In the genomic region with DNA sequence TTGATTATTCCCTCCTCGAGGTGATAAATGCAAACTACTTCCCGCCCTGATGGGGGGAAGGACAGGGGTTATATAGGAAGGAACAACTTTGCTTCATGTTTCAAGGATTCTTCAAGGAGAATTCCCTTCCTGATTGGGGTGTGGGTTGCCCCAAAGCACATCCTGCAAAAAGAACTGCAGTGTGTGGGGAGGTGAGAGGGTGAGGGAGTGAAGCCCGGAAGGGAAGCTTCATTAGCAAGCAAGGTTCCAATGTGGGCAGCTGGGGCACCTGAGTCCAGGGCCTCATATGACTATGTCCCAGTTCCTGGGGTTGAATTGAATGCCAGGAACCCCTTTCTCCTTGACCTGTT, we compare ENCODE assay signal across 1 cellular context.
TF ChIP-seq lines count a peak whose summit lies in the region.

No MANE protein-coding gene starts in this region.

TF ChIP-seq in H1, 55 proteins besides CTCF, POLR2A, EP300 and RAD21:
- TF ChIP-seq CTBP2 (IDR thresholded peaks at IDR 0.05; ENCODE audit: borderline replicate concordance, insufficient read depth, insufficient read length, low read length) (no peak), SIX5 (IDR thresholded peaks at IDR 0.05; ENCODE audit: low read depth, low read length) (no peak), EZH2 (IDR thresholded peaks at IDR 0.05; ENCODE audit: low read depth, low read length, severe bottlenecking) (no peak), CHD7 (IDR thresholded peaks at IDR 0.05; ENCODE audit: insufficient replicate concordance, low read length) (no peak), MAFK (IDR thresholded peaks at IDR 0.05; ENCODE audit: low read depth, low read length) (no peak), CREB1 (IDR thresholded peaks at IDR 0.05) (no peak), BRCA1 (IDR thresholded peaks at IDR 0.05; ENCODE audit: low read depth, low read length) (no peak), KDM1A (IDR thresholded peaks at IDR 0.05; ENCODE audit: borderline replicate concordance, low read length) (no peak), POU5F1 (IDR thresholded peaks at IDR 0.05; ENCODE audit: low read depth, low read length) (no peak), CBX8 (IDR thresholded peaks at IDR 0.05; ENCODE audit: borderline replicate concordance, low read depth, low read length) (no peak), CBX5 (IDR thresholded peaks at IDR 0.05; ENCODE audit: low read depth, low read length) (no peak), JUN (IDR thresholded peaks at IDR 0.05; ENCODE audit: low read depth, low read length) (no peak)
- TF ChIP-seq, protein P1, sequence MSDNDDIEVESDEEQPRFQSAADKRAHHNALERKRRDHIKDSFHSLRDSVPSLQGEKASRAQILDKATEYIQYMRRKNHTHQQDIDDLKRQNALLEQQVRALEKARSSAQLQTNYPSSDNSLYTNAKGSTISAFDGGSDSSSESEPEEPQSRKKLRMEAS (IDR thresholded peaks at IDR 0.05) = no peak
